21 cellular contexts compared by ENCODE assay signal in the genomic region with DNA sequence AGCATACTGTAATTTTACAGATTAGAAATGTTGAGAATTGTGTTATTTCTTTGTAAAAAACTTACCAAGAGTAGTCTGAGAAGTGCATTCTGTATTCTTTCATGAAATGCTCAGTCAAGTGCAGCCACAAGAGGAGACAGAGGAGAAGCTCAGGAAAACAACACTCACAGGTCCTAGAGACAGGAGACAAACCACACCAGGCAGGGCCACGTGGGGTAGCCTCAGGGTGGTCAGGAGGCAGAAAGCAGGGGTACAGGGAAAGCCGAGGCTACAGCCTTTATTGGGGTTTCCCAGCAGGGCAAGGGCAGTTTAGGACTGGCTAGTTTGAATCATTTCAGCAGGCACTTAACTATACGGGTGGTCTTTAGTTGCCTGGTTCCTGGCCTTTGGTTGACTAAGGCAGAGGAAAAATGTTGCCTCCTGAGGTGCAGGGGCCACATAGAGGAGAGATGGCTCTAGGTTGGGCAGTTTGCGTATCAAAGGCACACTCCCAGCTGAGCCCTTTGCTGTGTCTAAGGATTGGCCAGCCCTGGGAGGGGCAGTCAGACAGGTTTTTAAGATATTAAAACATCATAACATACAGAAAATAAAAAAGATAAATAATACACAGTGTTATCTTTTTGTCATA.
A peak's percentile ranks its signal among the peaks of the same experiment; 100 is the strongest.
DNase-seq lines count a peak whose midpoint lies in the region; ATAC-seq, FAIRE-seq and TF ChIP-seq lines count a peak whose summit lies in the region.
"Had no signal": no experiment of that assay in that cellular context is flagged by ENCODE, and none has a peak within 500 bp of the region (broad histone marks: within the 10 kb centered on the region; RNA-seq: fewer than 3 reads in every experiment).

No MANE protein-coding gene starts in this region.

- no peaks in the 10 kb centered on the region for H3K79me2 ChIP-seq in GM23338 (replicated peaks; ENCODE audit: insufficient read depth)
- H3K79me2 ChIP-seq in H1 (ENCODE audit: control insufficient read depth in 1 of 2, insufficient read depth in 2 of 2, low read length in 2 of 2): no peaks in the 10 kb centered on the region
- no peaks in the 10 kb centered on the region for H3K79me2 ChIP-seq in trophoblast cell (ENCODE audit: control insufficient read depth, insufficient read depth, low read length, poor library complexity)

- H2BK20ac ChIP-seq in H1 (ENCODE audit: low read length): no peak overlapping the region

- H3K27me3 ChIP-seq in BLaER1 (no peaks in the 10 kb centered on the region), GM23338 (ENCODE audit: insufficient read depth) (no peaks in the 10 kb centered on the region), H1 (replicated peaks in 1 of 4; ENCODE audit: control insufficient read depth in 3 of 4, extremely low read depth in 1 of 4, insufficient read depth in 3 of 4, low read length in 3 of 4) (no peaks in the 10 kb centered on the region), trophoblast cell (ENCODE audit: insufficient read depth, low read length) (no peaks in the 10 kb centered on the region)

- TF ChIP-seq CTCF in GM23338 (conservative IDR thresholded peaks at IDR 0.05; ENCODE audit: low read depth in 2 of 2): no peak
- TF ChIP-seq CTCF in H1 (IDR thresholded peaks at IDR 0.05; ENCODE audit: control extremely low read depth in 1 of 3, insufficient read depth in 1 of 3, low read depth in 1 of 3, low read length in 3 of 3): no peak

- H3K36me3 Mint-ChIP-seq in GM23338 (ENCODE audit: low read depth): no peaks in the 10 kb centered on the region
- H3K36me3 Mint-ChIP-seq: IgD-negative memory B cell had no signal

- TF ChIP-seq EP300 in H1 (IDR thresholded peaks at IDR 0.05; ENCODE audit: borderline replicate concordance in 1 of 2, low read depth in 2 of 2, low read length in 2 of 2): no peak

- peaks cover 3% of the 10 kb centered on the region for H3K27me3 Mint-ChIP-seq in GM23338 (ENCODE audit: insufficient read depth, low read depth, poor library complexity)

- H3K4me2 ChIP-seq in BLaER1 (peak overlapping the region; percentile 74), GM23338 (peak overlapping the region; percentile 34), H1 (ENCODE audit: insufficient read depth in 1 of 2, low read depth in 2 of 2, low read length in 2 of 2) (peak overlapping the region in 1 of 2 experiments; percentile 39; a peak in 1 of 4 replicates), trophoblast cell (ENCODE audit: low read length) (no peak overlapping the region)
- H3K4me2 ChIP-seq: KMS-11 had no signal

- no peak overlapping the region for H3K9ac ChIP-seq in BLaER1
- no peak overlapping the region for H3K9ac ChIP-seq in H1 (replicated peaks in 1 of 4; ENCODE audit: extremely low read depth in 1 of 4, low read depth in 3 of 4, low read length in 3 of 4)
- no peak overlapping the region for H3K9ac ChIP-seq in trophoblast cell (ENCODE audit: low read length)
- H3K9ac ChIP-seq: GM23248, KMS-11 had no signal

- H4K20me1 ChIP-seq in BLaER1: no peaks in the 10 kb centered on the region
- no peaks in the 10 kb centered on the region for H4K20me1 ChIP-seq in GM23338 (replicated peaks; ENCODE audit: insufficient read depth)
- H4K20me1 ChIP-seq in H1 (replicated peaks in 1 of 2; ENCODE audit: control insufficient read depth in 1 of 2, insufficient read depth in 2 of 2, low read length in 2 of 2): no peaks in the 10 kb centered on the region

- no peak overlapping the region for H4K12ac ChIP-seq in trophoblast cell (ENCODE audit: low read depth, low read length)

- peak; percentile 39 for FAIRE-seq in H1 (lab: Jason Lieb, UNC)
- FAIRE-seq: GM18507 had no signal

- H3K36me3 ChIP-seq in BLaER1: no peaks in the 10 kb centered on the region
- no peaks in the 10 kb centered on the region for H3K36me3 ChIP-seq in GM23338 (ENCODE audit: insufficient read depth)
- no peaks in the 10 kb centered on the region for H3K36me3 ChIP-seq in H1 (ENCODE audit: control insufficient read depth in 2 of 4, insufficient read depth in 4 of 4, low read length in 3 of 4)
- H3K36me3 ChIP-seq in trophoblast cell (ENCODE audit: control insufficient read depth in 1 of 2, insufficient read depth in 2 of 2, low read length in 2 of 2): no peaks in the 10 kb centered on the region
- H3K36me3 ChIP-seq: HAP-1 had no signal

- H3K23ac ChIP-seq in H1 (ENCODE audit: insufficient read length) (no peak overlapping the region), trophoblast cell (ENCODE audit: low read length) (no peak overlapping the region)

- H3K56ac ChIP-seq in H1 (replicated peaks; ENCODE audit: insufficient read length, low read depth, low read length): no peak overlapping the region

- no peak overlapping the region for H3K14ac ChIP-seq in H1 (ENCODE audit: insufficient read length)
- H3K14ac ChIP-seq in trophoblast cell (ENCODE audit: low read length): no peak overlapping the region

- H3K23me2 ChIP-seq in H1 (ENCODE audit: low read depth, low read length): no peaks in the 10 kb centered on the region

- H2BK120ac ChIP-seq in H1 (replicated peaks; ENCODE audit: low read depth, low read length) (peak overlapping the region; percentile 48), trophoblast cell (ENCODE audit: insufficient read depth, low read length, poor library complexity) (no peak overlapping the region)

- no peak overlapping the region for H3K4me3 ChIP-seq in BLaER1
- no peak overlapping the region for H3K4me3 ChIP-seq in GM23338
- no peak overlapping the region for H3K4me3 ChIP-seq in H1 (ENCODE audit: extremely low read depth in 1 of 4, insufficient read depth in 2 of 4, low read depth in 3 of 4, low read length in 4 of 4)
- H3K4me3 ChIP-seq in trophoblast cell (ENCODE audit: low read depth, low read length): no peak overlapping the region
- H3K4me3 ChIP-seq: GM23248, HAP-1 had no signal

- H3K79me1 ChIP-seq in H1 (ENCODE audit: low read depth, low read length) (no peaks in the 10 kb centered on the region), trophoblast cell (ENCODE audit: low read length) (no peaks in the 10 kb centered on the region)

- H3K27ac ChIP-seq in BLaER1 (peak overlapping the region; percentile 68), GM23338 (ENCODE audit: low read depth) (no peak overlapping the region), H1 (ENCODE audit: low read depth, low read length) (no peak overlapping the region), trophoblast cell (ENCODE audit: low read depth, low read length) (no peak overlapping the region)
- H3K27ac ChIP-seq: C4-2B, GM23248, KMS-11 had no signal

- H4K91ac ChIP-seq in H1 (replicated peaks; ENCODE audit: insufficient read length, low read length): no peak overlapping the region
- H4K91ac ChIP-seq in trophoblast cell (ENCODE audit: low read depth, low read length): peak overlapping the region; percentile 56

- no peaks in the 10 kb centered on the region for H3K9me2 ChIP-seq in GM23338 (ENCODE audit: insufficient read depth)

- TF ChIP-seq POLR2A in H1 (IDR thresholded peaks at IDR 0.05; ENCODE audit: control extremely low read depth in 1 of 2, low read depth in 2 of 2, low read length in 2 of 2): no peak

- H3K18ac ChIP-seq in H1 (ENCODE audit: extremely low read depth, low read length) (no peak overlapping the region), trophoblast cell (ENCODE audit: low read length) (no peak overlapping the region)

- H3K4me1 Mint-ChIP-seq in GM23338: peaks cover 35% of the 10 kb centered on the region
- H3K4me1 Mint-ChIP-seq: CD8-positive, alpha-beta memory T cell had no signal

- no peak overlapping the region; the same call in 2 of the 3 replicates for H3K4me3 Mint-ChIP-seq in GM23338
- H3K4me3 Mint-ChIP-seq: CD8-positive, alpha-beta memory T cell; HFFc6 had no signal

- no peak overlapping the region for H2BK15ac ChIP-seq in H1 (ENCODE audit: low read length)

- H2BK12ac ChIP-seq in H1 (ENCODE audit: low read depth, low read length): no peak overlapping the region
- peak overlapping the region; percentile 12 for H2BK12ac ChIP-seq in trophoblast cell (ENCODE audit: low read length)

- ATAC-seq in GM23338: peak; percentile 81
- no peak for ATAC-seq in GM18870 (IDR thresholded peaks at IDR 0.05; ENCODE audit: unreplicated experiment)

- no peak overlapping the region for H4K5ac ChIP-seq in H1 (ENCODE audit: insufficient read length, low read depth, low read length)

- H3K9me3 Mint-ChIP-seq in GM23338: no peaks in the 10 kb centered on the region
- H3K9me3 Mint-ChIP-seq: CD8-positive, alpha-beta memory T cell; HFFc6; IgD-negative memory B cell had no signal

- H2AFZ ChIP-seq in GM23338: peak overlapping the region; percentile 85
- peak overlapping the region; percentile 90 for H2AFZ ChIP-seq in H1 (ENCODE audit: low read length)
- H2AFZ ChIP-seq in trophoblast cell (ENCODE audit: insufficient read depth, low read length, poor library complexity): no peak overlapping the region

- CTCF ChIA-PET in H1 (lab: Charles Lee; ENCODE audit: partially characterized antibody): interaction anchor here (1.3 kb wide), 1 partner anchor 375 kb away, joined by 5 read pairs; no protein-coding TSS in a partner anchor

- H3K4me1 ChIP-seq in BLaER1 (peaks cover 47% of the 10 kb centered on the region), GM23338 (ENCODE audit: insufficient read depth) (peaks cover 33% of the 10 kb centered on the region), H1 (replicated peaks in 1 of 4; ENCODE audit: control insufficient read depth in 3 of 4, insufficient read depth in 4 of 4, low read length in 3 of 4) (peaks cover 2 to 13% (median 6%) of the 10 kb centered on the region in 4 experiments; a peak in 6 of 7 replicates), trophoblast cell (ENCODE audit: control insufficient read depth in 1 of 2, insufficient read depth in 2 of 2, low read length in 2 of 2) (peaks cover 5 to 20% of the 10 kb centered on the region in 2 experiments)

- 0 out of 2 replicates have a peak overlapping the region, but pooled peaks have one; percentile 32 for H3K27ac Mint-ChIP-seq in GM23338
- H3K27ac Mint-ChIP-seq: HFFc6 had no signal

- DNase-seq in GM23338 (ENCODE audit: low spot score): peak; percentile 51
- DNase-seq in H1 (ENCODE audit: low read depth in 1 of 2, low spot score in 2 of 2): peak in 1 of 2 experiments; percentile 48
- no peak for DNase-seq in trophoblast cell
- DNase-seq in DMS53 treated with DMSO at 0.1 percent for 48 hours (lab: John Stamatoyannopoulos, UW; ENCODE audit: unreplicated experiment): no peak
- no peak for DNase-seq in activated gamma-delta T cell treated with Interleukin-2 at 50 U/mL for 16 hours
- DNase-seq in SK-N-DZ (ENCODE audit: low spot score): no peak
- DNase-seq: CD8-positive, alpha-beta memory T cell; GM23248; HFFc6; MM.1S; NCI-H2029; NCI-H69; RPMI8226; SHP77 had no signal

- H4K8ac ChIP-seq in H1 (ENCODE audit: extremely low read depth, insufficient read depth, low read length) (no peak overlapping the region), trophoblast cell (ENCODE audit: low read depth, low read length) (no peak overlapping the region)

- POLR2A ChIA-PET in H1 (lab: Charles Lee; ENCODE audit: partially characterized antibody): no interaction called here

- no peak overlapping the region for H2BK5ac ChIP-seq in H1 (ENCODE audit: low read depth, low read length)
- no peak overlapping the region for H2BK5ac ChIP-seq in trophoblast cell (ENCODE audit: low read depth, low read length, poor library complexity)

- no peaks in the 10 kb centered on the region for H3F3A ChIP-seq in GM23338 (replicated peaks; ENCODE audit: low read depth)

- H3K4ac ChIP-seq in H1 (replicated peaks; ENCODE audit: insufficient read length, low read depth, low read length) (no peak overlapping the region), trophoblast cell (ENCODE audit: low read depth, low read length) (no peak overlapping the region)

- H2AK5ac ChIP-seq in H1 (ENCODE audit: low read depth, low read length) (no peak overlapping the region), trophoblast cell (ENCODE audit: low read length) (no peak overlapping the region)

- TF ChIP-seq RAD21 in H1 (IDR thresholded peaks at IDR 0.05 in 1 of 2, conservative IDR thresholded peaks at IDR 0.05 in 1 of 2; ENCODE audit: low read depth in 2 of 2, low read length in 2 of 2): no peak

- peaks cover 4% of the 10 kb centered on the region; the same call in 1 of the 2 replicates for H3K9me3 ChIP-seq in BLaER1
- H3K9me3 ChIP-seq in H1 (ENCODE audit: insufficient read depth in 2 of 2, low read depth in 1 of 2, low read length in 1 of 2): no peaks in the 10 kb centered on the region
- H3K9me3 ChIP-seq in trophoblast cell (ENCODE audit: insufficient read depth, low read depth, low read length): no peaks in the 10 kb centered on the region
- H3K9me3 ChIP-seq: HAP-1 had no signal

- 71% methylated on average over 4 of the region's 4 CpGs; no CpG with 5 or more reads in 1 of the 2 experiments for WGBS in H1 (ENCODE audit: extremely low coverage in 1 of 2, insufficient coverage in 1 of 2, insufficient read length in 1 of 2, insufficient replicate concordance in 2 of 2, low coverage in 1 of 2, low lambda C conversion rate in 2 of 2, missing lambda C conversion rate in 1 of 2), 2 experiments
- no CpG with 5 or more reads among the region's 4 CpGs for WGBS in trophoblast cell (ENCODE audit: extremely low coverage, insufficient coverage, insufficient read length)
